ENCODE assay signal across 8 cellular contexts in genomic region chr6:84428300-84428907, GRCh38.
DNase-seq lines count a peak whose midpoint lies in the region; ATAC-seq and TF ChIP-seq lines count a peak whose summit lies in the region.

No MANE protein-coding gene starts in this region.

- H3K4me1 Mint-ChIP-seq in activated T-cell treated with anti-CD3 and anti-CD28 coated beads, Interleukin-2, amount 50 U/mL, for 72 hours (ENCODE audit: low read depth), result no peaks in the 10 kb centered on the region
- no peaks in the 10 kb centered on the region for H3K4me1 Mint-ChIP-seq in CD4-positive, alpha-beta memory T cell

- POLR2A ChIA-PET in HEK293T (lab: Yijun Ruan, JAX), result no interaction called here
- POLR2A ChIA-PET in CD4-positive, alpha-beta memory T cell (lab: Charles Lee; ENCODE audit: partially characterized antibody), result no interaction called here

- no peaks in the 10 kb centered on the region for H3K4me1 ChIP-seq in body of pancreas
- H3K4me1 ChIP-seq in CD4-positive, alpha-beta memory T cell (ENCODE audit: insufficient read depth, low read length), result no peaks in the 10 kb centered on the region

- no peak overlapping the region for H3K27ac Mint-ChIP-seq in activated T-cell treated with anti-CD3 and anti-CD28 coated beads, Interleukin-2, amount 50 U/mL, for 72 hours
- H3K27ac Mint-ChIP-seq in CD4-positive, alpha-beta memory T cell, result no peak overlapping the region

- no peak overlapping the region for H3K4me3 ChIP-seq in body of pancreas
- H3K4me3 ChIP-seq in CD4-positive, alpha-beta memory T cell (ENCODE audit: low read length in 2 of 2), result no peak overlapping the region

- DNase-seq in activated T-cell treated with anti-CD3 and anti-CD28 coated beads, Interleukin-2, amount 50 U/mL, for 72 hours, result peak; percentile 9 to 24
- no peak for DNase-seq in activated T-cell treated with anti-CD3 and anti-CD28 coated beads, Interleukin-2, amount 50 U/mL, for 1 hour
- peak; percentile 57 for DNase-seq in HEK293T (ENCODE audit: extremely low spot score)
- peak; percentile 10 for DNase-seq in NCI-H226
- peak; percentile 18 to 49 (median 30) for DNase-seq in body of pancreas
- DNase-seq in kidney tubule cell (ENCODE audit: low spot score), result peak; percentile 49
- no peak for DNase-seq in CD4-positive, alpha-beta memory T cell
- DNase-seq in cortex of kidney (lab: John Stamatoyannopoulos, UW), result no peak

- CTCF ChIA-PET in HEK293T (lab: Yijun Ruan, JAX), result interaction anchor here (0.6 to 1.0 kb wide), 3 partner anchors 132 to 895 kb away, joined by 3 to 5 read pairs (median 3); no protein-coding TSS in a partner anchor
- CTCF ChIA-PET in CD4-positive, alpha-beta memory T cell (lab: Charles Lee; ENCODE audit: partially characterized antibody), result no interaction called here

- ATAC-seq in activated T-cell treated with anti-CD3 and anti-CD28 coated beads, Interleukin-2, amount 50 U/mL, for 72 hours (replicated peaks in 1 of 2), result no peak
- ATAC-seq in body of pancreas, result peak; percentile 56

- H3K27ac ChIP-seq in body of pancreas, result no peak overlapping the region
- H3K27ac ChIP-seq in CD4-positive, alpha-beta memory T cell (ENCODE audit: low read depth, low read length), result no peak overlapping the region

- TF ChIP-seq CTCF in body of pancreas (IDR thresholded peaks at IDR 0.05), result peak in 6 of 7 experiments; percentile 41 to 54 (median 48)

- no peak overlapping the region for H3K4me3 Mint-ChIP-seq in activated T-cell treated with anti-CD3 and anti-CD28 coated beads, Interleukin-2, amount 50 U/mL, for 72 hours
- no peak overlapping the region for H3K4me3 Mint-ChIP-seq in CD4-positive, alpha-beta memory T cell

- H3K27me3 ChIP-seq in body of pancreas, result no peaks in the 10 kb centered on the region
- no peaks in the 10 kb centered on the region for H3K27me3 ChIP-seq in CD4-positive, alpha-beta memory T cell (ENCODE audit: insufficient read depth, low read length)

- H3K9me3 ChIP-seq in body of pancreas, result no peaks in the 10 kb centered on the region
- no peaks in the 10 kb centered on the region for H3K9me3 ChIP-seq in CD4-positive, alpha-beta memory T cell (ENCODE audit: control insufficient read depth in 1 of 2, low read length in 2 of 2)

- intact Hi-C loops in body of pancreas (cut with DNase I), result no loop called here
- intact Hi-C loops in CD4-positive, alpha-beta memory T cell (cut with micrococcal nuclease), result no loop called here

- no peaks in the 10 kb centered on the region for H3K36me3 ChIP-seq in body of pancreas (replicated peaks in 1 of 2; ENCODE audit: insufficient read depth in 1 of 2, low read depth in 2 of 2)
- H3K36me3 ChIP-seq in CD4-positive, alpha-beta memory T cell (ENCODE audit: insufficient read depth, low read length), result no peaks in the 10 kb centered on the region

- TF ChIP-seq POLR2A in body of pancreas (IDR thresholded peaks at IDR 0.05), result no peak

- no peaks in the 10 kb centered on the region for H3K36me3 Mint-ChIP-seq in activated T-cell treated with anti-CD3 and anti-CD28 coated beads, Interleukin-2, amount 50 U/mL, for 72 hours (ENCODE audit: insufficient read depth in 2 of 2)
- no peaks in the 10 kb centered on the region for H3K36me3 Mint-ChIP-seq in CD4-positive, alpha-beta memory T cell

- peaks cover 0 to 2% of the 10 kb centered on the region in 2 donors for H3K9me3 Mint-ChIP-seq in activated T-cell treated with anti-CD3 and anti-CD28 coated beads, Interleukin-2, amount 50 U/mL, for 72 hours
- H3K9me3 Mint-ChIP-seq in CD4-positive, alpha-beta memory T cell, result peaks cover 0 to 3% (median 0%) of the 10 kb centered on the region in 8 donors

- 7 to 12% methylated on average over 6 of the region's 6 CpGs for WGBS in body of pancreas, 2 donors

- no peaks in the 10 kb centered on the region for H3K27me3 Mint-ChIP-seq in activated T-cell treated with anti-CD3 and anti-CD28 coated beads, Interleukin-2, amount 50 U/mL, for 72 hours (ENCODE audit: low read depth)
- no peaks in the 10 kb centered on the region for H3K27me3 Mint-ChIP-seq in CD4-positive, alpha-beta memory T cell

TF ChIP-seq in HEK293T, 16 proteins besides CTCF, POLR2A, EP300 and RAD21:
- no peak for TF ChIP-seq ZNF384 (IDR thresholded peaks at IDR 0.05)
- no peak for TF ChIP-seq SUZ12 (IDR thresholded peaks at IDR 0.05)
- 0 out of 2 replicates have a peak, but pooled peaks have one; percentile 3 for TF ChIP-seq PKNOX1 (IDR thresholded peaks at IDR 0.05)
TF ChIP-seq in HEK293T: peak in this region for 1.

Comparison
In these comparisons a context has a peak if more than half of its experiments do, and no peak if none do; other contexts are left out.
1. DNase-seq: peak in activated T-cell treated with anti-CD3 and anti-CD28 coated beads, Interleukin-2, amount 50 U/mL, for 72 hours (2 of 2), HEK293T (single experiment), NCI-H226 (single experiment), body of pancreas (4 of 4) and kidney tubule cell (single experiment); none in activated T-cell treated with anti-CD3 and anti-CD28 coated beads, Interleukin-2, amount 50 U/mL, for 1 hour (single experiment), CD4-positive, alpha-beta memory T cell (0 of 5) and cortex of kidney (single experiment).